8 cellular contexts compared by ENCODE assay signal in the genomic region with DNA sequence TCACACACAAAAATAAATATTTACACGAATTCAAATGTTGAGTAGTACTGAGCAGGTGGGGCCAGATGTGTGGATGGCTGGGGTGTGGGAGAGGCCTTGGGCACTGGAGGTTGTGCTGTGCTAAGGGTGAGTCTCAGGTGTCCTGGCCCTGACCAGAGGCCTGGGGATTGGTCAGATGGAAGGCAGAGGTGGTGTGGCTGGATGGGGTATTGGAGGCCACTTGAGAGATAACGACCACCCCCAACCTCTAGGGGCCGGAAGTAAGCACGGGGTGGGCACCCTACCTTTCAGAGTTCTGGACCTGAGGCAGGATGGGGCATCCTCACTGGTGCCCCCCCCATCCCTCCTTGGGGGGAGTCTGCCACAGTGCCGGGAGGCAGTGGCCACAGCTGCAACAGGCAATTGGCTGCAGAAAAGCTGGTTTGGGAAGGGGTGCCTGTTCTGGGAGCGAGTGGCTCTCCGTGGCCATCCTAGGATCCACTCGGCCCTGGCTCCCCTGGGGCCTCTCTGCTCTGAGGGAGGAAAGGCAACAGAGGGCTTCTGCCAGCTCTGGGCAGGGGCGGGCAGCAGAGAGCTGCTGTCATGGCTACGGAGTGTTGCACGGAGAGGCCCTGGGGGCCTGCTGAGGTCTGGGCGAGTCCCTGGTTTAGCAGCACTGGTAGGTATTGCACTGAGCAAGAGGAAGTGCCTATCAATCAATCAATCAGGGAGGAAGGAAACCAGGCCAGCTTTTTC.
DNase-seq lines count a peak whose midpoint lies in the region; ATAC-seq, FAIRE-seq and TF ChIP-seq lines count a peak whose summit lies in the region.

No MANE protein-coding gene starts in this region.

- no peak for DNase-seq in activated naive CD4-positive, alpha-beta T cell treated with anti-CD3 and anti-CD28 coated beads, Interleukin-2, amount 10 ng/mL, durations not matched to agents 7 days and 5 days
- no peak for DNase-seq in activated naive CD4-positive, alpha-beta T cell treated with anti-CD3 and anti-CD28 coated beads, Interleukin-2, amount 50 U/mL, for 16 hours
- peak; percentile 52 for DNase-seq in activated CD8-positive, alpha-beta T cell treated with anti-CD3 and anti-CD28 coated beads for 36 hours
- DNase-seq in left colon (no peak), thyroid gland (peak; percentile 63 to 67), GM12892 (ENCODE audit: insufficient read length) (no peak), SW 1271 (lab: John Stamatoyannopoulos, UW) (no peak), esophagus muscularis mucosa (ENCODE audit: extremely low spot score) (no peak)

- H3K4me1 Mint-ChIP-seq in activated naive CD4-positive, alpha-beta T cell treated with anti-CD3 and anti-CD28 coated beads, Interleukin-2, amount 10 ng/mL, durations not matched to agents 7 days and 5 days = peaks cover 3% of the 10 kb centered on the region
- H3K4me1 Mint-ChIP-seq in activated CD8-positive, alpha-beta T cell treated with anti-CD3 and anti-CD28 coated beads for 36 hours (ENCODE audit: low read depth) = peaks cover 27% of the 10 kb centered on the region

- peaks cover 43% of the 10 kb centered on the region for H3K36me3 Mint-ChIP-seq in activated naive CD4-positive, alpha-beta T cell treated with anti-CD3 and anti-CD28 coated beads, Interleukin-2, amount 10 ng/mL, durations not matched to agents 7 days and 5 days
- H3K36me3 Mint-ChIP-seq in activated CD8-positive, alpha-beta T cell treated with anti-CD3 and anti-CD28 coated beads for 36 hours (ENCODE audit: low read depth) = peaks cover 17% of the 10 kb centered on the region

- CTCF ChIA-PET in activated naive CD4-positive, alpha-beta T cell treated with anti-CD3 and anti-CD28 coated beads, Interleukin-2, amount 10 ng/mL, durations not matched to agents 7 days and 5 days (lab: Charles Lee) = no interaction called here
- CTCF ChIA-PET in activated CD8-positive, alpha-beta T cell treated with anti-CD3 and anti-CD28 coated beads for 36 hours (lab: Charles Lee) = interaction anchor here (1.5 kb wide), 1 partner anchor 13 kb away, joined by 4 read pairs; no protein-coding TSS in a partner anchor

- TF ChIP-seq POLR2A in thyroid gland (IDR thresholded peaks at IDR 0.05) (no peak), GM12892 (IDR thresholded peaks at IDR 0.05; ENCODE audit: low read depth, low read length) (no peak; the same call in 1 of the 2 replicates), esophagus muscularis mucosa (IDR thresholded peaks at IDR 0.05; ENCODE audit: low read depth) (no peak)

- no peak for TF ChIP-seq EP300 in esophagus muscularis mucosa (IDR thresholded peaks at IDR 0.05)

- H3K27ac ChIP-seq in thyroid gland = peak overlapping the region in 1 of 3 donors; percentile 44
- H3K27ac ChIP-seq in esophagus muscularis mucosa (replicated peaks in 1 of 4) = no peak overlapping the region

- no peak for FAIRE-seq in GM12892 (lab: Jason Lieb, UNC)

- no peaks in the 10 kb centered on the region for H3K9me3 ChIP-seq in thyroid gland
- H3K9me3 ChIP-seq in esophagus muscularis mucosa = no peaks in the 10 kb centered on the region

- no peaks in the 10 kb centered on the region for H3K27me3 Mint-ChIP-seq in activated naive CD4-positive, alpha-beta T cell treated with anti-CD3 and anti-CD28 coated beads, Interleukin-2, amount 10 ng/mL, durations not matched to agents 7 days and 5 days
- H3K27me3 Mint-ChIP-seq in activated CD8-positive, alpha-beta T cell treated with anti-CD3 and anti-CD28 coated beads for 36 hours = no peaks in the 10 kb centered on the region

- H3K4me3 Mint-ChIP-seq in activated naive CD4-positive, alpha-beta T cell treated with anti-CD3 and anti-CD28 coated beads, Interleukin-2, amount 10 ng/mL, durations not matched to agents 7 days and 5 days = no peak overlapping the region
- H3K4me3 Mint-ChIP-seq in activated CD8-positive, alpha-beta T cell treated with anti-CD3 and anti-CD28 coated beads for 36 hours = no peak overlapping the region

- ATAC-seq in activated CD8-positive, alpha-beta T cell treated with anti-CD3 and anti-CD28 coated beads for 36 hours = peak; percentile 79
- peak; percentile 19 for ATAC-seq in left colon

- H3K36me3 ChIP-seq in thyroid gland (no peaks in the 10 kb centered on the region), esophagus muscularis mucosa (peaks cover 0 to 75% (median 51%) of the 10 kb centered on the region in 4 donors)

- H3K4me1 ChIP-seq in thyroid gland = peaks cover 24 to 28% of the 10 kb centered on the region in 2 donors
- H3K4me1 ChIP-seq in esophagus muscularis mucosa = peaks cover 13 to 58% (median 47%) of the 10 kb centered on the region in 4 donors

- no peaks in the 10 kb centered on the region for H3K9me3 Mint-ChIP-seq in activated naive CD4-positive, alpha-beta T cell treated with anti-CD3 and anti-CD28 coated beads, Interleukin-2, amount 10 ng/mL, durations not matched to agents 7 days and 5 days
- H3K9me3 Mint-ChIP-seq in activated CD8-positive, alpha-beta T cell treated with anti-CD3 and anti-CD28 coated beads for 36 hours = no peaks in the 10 kb centered on the region

- POLR2A ChIA-PET in activated CD8-positive, alpha-beta T cell treated with anti-CD3 and anti-CD28 coated beads for 36 hours (lab: Charles Lee) = interaction anchor here (0.7 to 1.2 kb wide), 3 partner anchors 27 to 40 kb away, joined by 3 read pairs; no protein-coding TSS in a partner anchor

- H3K27me3 ChIP-seq in thyroid gland = no peaks in the 10 kb centered on the region
- H3K27me3 ChIP-seq in esophagus muscularis mucosa = no peaks in the 10 kb centered on the region

- WGBS in thyroid gland, 2 donors = 21 to 46% methylated on average over 8 to 9 of the region's 12 CpGs
- WGBS in esophagus muscularis mucosa = 74% methylated on average over 4 of the region's 12 CpGs

- intact Hi-C loops in activated CD8-positive, alpha-beta T cell treated with anti-CD3 and anti-CD28 coated beads for 36 hours (cut with micrococcal nuclease) = no loop called here
- intact Hi-C loops in left colon (cut with DNase I, micrococcal nuclease) (loop anchor here in 1 of 2 donors (10.0 kb wide), 1 partner anchor 81 kb away; no protein-coding TSS in a partner anchor), thyroid gland (cut with DNase I) (no loop called here), esophagus muscularis mucosa (cut with DNase I) (no loop called here)

- H3K27ac Mint-ChIP-seq in activated naive CD4-positive, alpha-beta T cell treated with anti-CD3 and anti-CD28 coated beads, Interleukin-2, amount 10 ng/mL, durations not matched to agents 7 days and 5 days = peak overlapping the region; percentile 46
- H3K27ac Mint-ChIP-seq in activated CD8-positive, alpha-beta T cell treated with anti-CD3 and anti-CD28 coated beads for 36 hours = peak overlapping the region; percentile 63

- no peak overlapping the region for H3K4me3 ChIP-seq in thyroid gland (replicated peaks in 1 of 3)
- H3K4me3 ChIP-seq in esophagus muscularis mucosa = no peak overlapping the region

- no peak for TF ChIP-seq CTCF in activated CD8-positive, alpha-beta T cell treated with anti-CD3 and anti-CD28 coated beads for 36 hours (IDR thresholded peaks at IDR 0.05)
- TF ChIP-seq CTCF in thyroid gland (IDR thresholded peaks at IDR 0.05) (no peak), esophagus muscularis mucosa (IDR thresholded peaks at IDR 0.05) (no peak)

Comparison
In these comparisons a context has a peak if more than half of its experiments do, and no peak if none do; other contexts are left out.
1. DNase-seq: peak in activated CD8-positive, alpha-beta T cell treated with anti-CD3 and anti-CD28 coated beads for 36 hours (single experiment) and thyroid gland (2 of 2); none in activated naive CD4-positive, alpha-beta T cell treated with anti-CD3 and anti-CD28 coated beads, Interleukin-2, amount 10 ng/mL, durations not matched to agents 7 days and 5 days (single experiment), activated naive CD4-positive, alpha-beta T cell treated with anti-CD3 and anti-CD28 coated beads, Interleukin-2, amount 50 U/mL, for 16 hours (single experiment), left colon (0 of 2), GM12892 (single experiment), SW 1271 (0 of 2) and esophagus muscularis mucosa (single experiment).